8 cellular contexts compared by ENCODE assay signal in the genomic region with DNA sequence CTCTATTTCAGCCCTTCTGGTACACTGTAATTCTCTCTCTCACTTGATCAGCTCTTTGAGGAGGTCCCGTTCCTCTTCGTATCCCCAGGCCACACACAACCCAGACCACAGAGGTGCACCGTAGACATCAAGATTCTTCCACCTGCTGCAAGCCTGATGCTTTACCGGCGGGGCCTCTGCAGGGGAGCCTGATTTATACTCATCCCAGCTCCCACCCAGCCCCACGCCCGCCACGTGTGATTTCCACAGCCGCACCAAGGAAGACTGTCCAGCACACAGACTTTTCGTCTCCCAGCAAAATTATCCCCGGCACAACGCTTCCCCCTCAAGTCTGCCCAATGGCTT. TPM values are rescaled to one million over a fixed set of nuclear protein-coding genes. Genes with fewer than 3 reads are reported as not detected.
DNase-seq lines count a peak whose midpoint lies in the region; ATAC-seq and TF ChIP-seq lines count a peak whose summit lies in the region.

No MANE protein-coding gene starts in this region.

- no peaks in the 10 kb centered on the region for H3K27me3 ChIP-seq in BLaER1
- no peaks in the 10 kb centered on the region for H3K27me3 ChIP-seq in Karpas-422 (ENCODE audit: low read length)
- H3K27me3 ChIP-seq in upper lobe of left lung, result no peaks in the 10 kb centered on the region

- peak; percentile 15 for ATAC-seq in GM21447 (IDR thresholded peaks at IDR 0.05; ENCODE audit: unreplicated experiment)
- ATAC-seq in memory B cell (ENCODE audit: low read depth), result peak; percentile 9
- ATAC-seq in upper lobe of left lung (ENCODE audit: low FRiP score in 2 of 2), result peak in 1 of 2 donors; percentile 9

- H3K9me3 ChIP-seq in BLaER1 (no peaks in the 10 kb centered on the region), Karpas-422 (ENCODE audit: low read length) (no peaks in the 10 kb centered on the region), upper lobe of left lung (no peaks in the 10 kb centered on the region)

- TF ChIP-seq EP300 in upper lobe of left lung (IDR thresholded peaks at IDR 0.05), result no peak

- H3K27ac ChIP-seq in BLaER1, result peak overlapping the region; percentile 62
- H3K27ac ChIP-seq in Karpas-422 (ENCODE audit: low read length), result no peak overlapping the region; the same call in 1 of the 2 replicates
- H3K27ac ChIP-seq in upper lobe of left lung, result peak overlapping the region in 2 of 4 donors; percentile 65 to 79

- H3K4me3 Mint-ChIP-seq in memory B cell, result peak overlapping the region; percentile 92

- H3K36me3 ChIP-seq in BLaER1 (peaks cover 28% of the 10 kb centered on the region), Karpas-422 (ENCODE audit: insufficient read depth, low read length) (peaks cover 13% of the 10 kb centered on the region; the same call in 1 of the 2 replicates), upper lobe of left lung (no peaks in the 10 kb centered on the region)

- WGBS in upper lobe of left lung, 2 donors, result 1 to 9% methylated on average over 12 of the region's 12 CpGs

- peak overlapping the region; percentile 64 for H3K27ac Mint-ChIP-seq in memory B cell

- no peaks in the 10 kb centered on the region for H3K9me3 Mint-ChIP-seq in memory B cell

- H3K4me2 ChIP-seq in BLaER1 (peak overlapping the region; percentile 94), Karpas-422 (ENCODE audit: low read depth, low read length, poor library complexity, severe bottlenecking) (peak overlapping the region; percentile 83)

- H3K9ac ChIP-seq in BLaER1 (peak overlapping the region; percentile 81), Karpas-422 (ENCODE audit: low read length) (peak overlapping the region; percentile 94)

- peaks cover 52% of the 10 kb centered on the region for H3K79me2 ChIP-seq in Karpas-422 (ENCODE audit: low read length)

- no peaks in the 10 kb centered on the region for H3K36me3 Mint-ChIP-seq in memory B cell

- H3K4me1 ChIP-seq in BLaER1 (peaks cover 21% of the 10 kb centered on the region), Karpas-422 (ENCODE audit: low read length) (peaks cover 35% of the 10 kb centered on the region), upper lobe of left lung (peaks cover 4 to 19% (median 13%) of the 10 kb centered on the region in 4 donors)

- H4K20me1 ChIP-seq in BLaER1 (no peaks in the 10 kb centered on the region; the same call in 1 of the 2 replicates), Karpas-422 (ENCODE audit: insufficient read depth, low read depth, low read length) (no peaks in the 10 kb centered on the region)

- H2AFZ ChIP-seq in Karpas-422 (ENCODE audit: low read length), result peak overlapping the region; percentile 98; the same call in 1 of the 2 replicates

- no peaks in the 10 kb centered on the region for H3K27me3 Mint-ChIP-seq in memory B cell

- peaks cover 25% of the 10 kb centered on the region for H3K4me1 Mint-ChIP-seq in memory B cell

- H3K4me3 ChIP-seq in BLaER1 (peak overlapping the region; percentile 84), Karpas-422 (ENCODE audit: low read length) (peak overlapping the region; percentile 78), cardiac fibroblast (replicated peaks in 1 of 2; ENCODE audit: low read depth in 2 of 2, low read length in 2 of 2) (peak overlapping the region; percentile 98 to 100), upper lobe of left lung (peak overlapping the region; percentile 71 to 97 (median 86))

- DNase-seq in Karpas-422 (peak; percentile 65), cardiac fibroblast (ENCODE audit: low read depth in 2 of 2) (no peak), memory B cell (ENCODE audit: low spot score in 2 of 2) (no peak), upper lobe of left lung (no peak), NOMO-1 treated with DMSO at 0.1 percent for 48 hours (lab: John Stamatoyannopoulos, UW; ENCODE audit: unreplicated experiment) (no peak), NOMO-1 treated with dmso at 0.1 percent for 144 hours (lab: John Stamatoyannopoulos, UW; ENCODE audit: unreplicated experiment) (no peak)

- H3K9me2 ChIP-seq in Karpas-422 (replicated peaks; ENCODE audit: insufficient read depth, low read length), result no peaks in the 10 kb centered on the region

- no peak for TF ChIP-seq POLR2A in upper lobe of left lung (IDR thresholded peaks at IDR 0.05)

- TF ChIP-seq CTCF in cardiac fibroblast (IDR thresholded peaks at IDR 0.05; ENCODE audit: low read depth, low read length) (no peak), upper lobe of left lung (IDR thresholded peaks at IDR 0.05) (no peak)

RNA-seq across cellular contexts. Expression of gene SMYD3, which starts 0.7 kb away (rescaled TPM):
- 67.1 and 88.8 TPM in 2 replicates for total RNA-seq in Karpas-422 (2014; rRNA removed; shearing (Covaris generic); ENCODE audit: low replicate concordance)
- total RNA-seq in upper lobe of left lung, result 100 to 1,000 TPM in 1 of 6 donors, 10 to 100 TPM in 5; 22.7 to 109 (median 34.0) TPM

RNA-seq across cellular contexts. Expression of gene TFB2M, which starts 59.6 kb away (rescaled TPM):
- 20.5 and 27.7 TPM in 2 replicates for total RNA-seq in Karpas-422 (2014; rRNA removed; shearing (Covaris generic); ENCODE audit: low replicate concordance)
- 10 to 100 TPM in 3 of 6 donors, 1 to 10 TPM in 3; 2.0 to 12.0 (median 9.7) TPM for total RNA-seq in upper lobe of left lung

RNA-seq across cellular contexts. Expression of gene CNST, which starts 59.8 kb away (rescaled TPM):
- total RNA-seq in Karpas-422 (2014; rRNA removed; shearing (Covaris generic); ENCODE audit: low replicate concordance), result 25.3 and 29.7 TPM in 2 replicates
- 10 to 100 TPM; 22.1 to 40.1 (median 29.2) TPM for total RNA-seq in upper lobe of left lung
